In genomic region chr1:227563319-227564201, GRCh38 we compare ENCODE assay signal across 8 cellular contexts. TPM values are rescaled to one million over a fixed set of nuclear protein-coding genes. Genes with fewer than 3 reads are reported as not detected.
DNase-seq lines count a peak whose midpoint lies in the region; ATAC-seq, FAIRE-seq and TF ChIP-seq lines count a peak whose summit lies in the region.

TSS of gene ZNF678 (plus strand) at chr1:227563556. CDS start at chr1:227650992, 87,436 bp downstream.

- no peak for FAIRE-seq in urothelium cell line (lab: Jason Lieb, UNC)

- intact Hi-C loops in ascending aorta (cut with DNase I) (loop anchor here (1.0 to 5.0 kb wide), 4 partner anchors 21 to 519 kb away; partner anchors contain the start of genes ARF1 and CDC42BPA), right cardiac atrium (cut with DNase I) (loop anchor here in 1 of 4 donors (10.0 kb wide), 1 partner anchor 161 kb away; no protein-coding TSS in a partner anchor), psoas muscle (cut with DNase I) (no loop called here)

- H3K4me3 ChIP-seq in ascending aorta: peak within 1 kb of the TSS; percentile 65 to 71
- H3K4me3 ChIP-seq in right cardiac atrium (ENCODE audit: low read length): peak within 1 kb of the TSS; percentile 95
- H3K4me3 ChIP-seq in psoas muscle: peak within 1 kb of the TSS; percentile 75

- peak; percentile 97 for ATAC-seq in GM18502 (IDR thresholded peaks at IDR 0.05; ENCODE audit: poor library complexity, unreplicated experiment)
- peak; percentile 94 for ATAC-seq in HG02943 (IDR thresholded peaks at IDR 0.05; ENCODE audit: low read depth, unreplicated experiment)
- peak; percentile 97 to 98 for ATAC-seq in right cardiac atrium
- ATAC-seq in psoas muscle: peak; percentile 97 to 99 (median 98)

- H3K4me1 ChIP-seq in ascending aorta (peaks cover 0 to 6% of the 10 kb centered on the region in 2 donors), right cardiac atrium (ENCODE audit: control insufficient read depth, insufficient read depth, low read length) (no peaks in the 10 kb centered on the region), psoas muscle (peaks cover 3% of the 10 kb centered on the region)

- H3K36me3 ChIP-seq in ascending aorta: no peaks in the 10 kb centered on the region
- no peaks in the 10 kb centered on the region for H3K36me3 ChIP-seq in psoas muscle (ENCODE audit: insufficient read depth in 1 of 2, low read depth in 1 of 2)

- DNase-seq in NCI-H187 (lab: John Stamatoyannopoulos, UW): peak; percentile 74 to 91
- DNase-seq in T-helper 2 cell: peak; percentile 49 to 93 (median 80)
- DNase-seq in ascending aorta (ENCODE audit: low spot score in 2 of 2): peak; percentile 78 to 95
- DNase-seq in right cardiac atrium: peak; percentile 93 to 96 (median 95)
- DNase-seq in psoas muscle: peak; percentile 91 to 94
- peak; percentile 97 for DNase-seq in urothelium cell line (ENCODE audit: low spot score)

- H3K27ac ChIP-seq in ascending aorta: peak within 1 kb of the TSS; percentile 68 to 80
- peak within 1 kb of the TSS; percentile 96 for H3K27ac ChIP-seq in right cardiac atrium (ENCODE audit: low read length)
- H3K27ac ChIP-seq in psoas muscle: peak within 1 kb of the TSS; percentile 80

- H3K9me3 ChIP-seq in ascending aorta (no peaks in the 10 kb centered on the region), right cardiac atrium (ENCODE audit: control insufficient read depth, low read length) (no peaks in the 10 kb centered on the region), psoas muscle (no peaks in the 10 kb centered on the region)

- H3K27me3 ChIP-seq in ascending aorta: no peaks in the 10 kb centered on the region
- H3K27me3 ChIP-seq in right cardiac atrium (ENCODE audit: control insufficient read depth, insufficient read depth): no peaks in the 10 kb centered on the region
- H3K27me3 ChIP-seq in psoas muscle (ENCODE audit: insufficient read depth in 3 of 3, low read length in 2 of 3): peaks cover 0 to 25% (median 14%) of the 10 kb centered on the region in 3 donors

- TF ChIP-seq CTCF in ascending aorta (IDR thresholded peaks at IDR 0.05): no peak
- TF ChIP-seq CTCF in psoas muscle (IDR thresholded peaks at IDR 0.05): no peak

- WGBS in right cardiac atrium: under 1% methylated on average over 39 of the region's 39 CpGs
- 0 to 1% (median 0%) methylated on average over 34 to 39 of the region's 39 CpGs for WGBS in psoas muscle, 3 donors

RNA-seq across cellular contexts. Expression of gene ZNF678, which starts in this region (rescaled TPM):
- 0.75 TPM for total RNA-seq in ascending aorta
- 1 to 10 TPM; 3.4 to 6.1 (median 4.2) TPM for total RNA-seq in right cardiac atrium
- 0.95 TPM for polyA plus RNA-seq in right cardiac atrium
- total RNA-seq in psoas muscle: 1 to 10 TPM; 3.0 to 5.0 (median 4.2) TPM
- 1 to 10 TPM; 1.2 to 2.6 (median 2.1) TPM for polyA plus RNA-seq in psoas muscle

Comparison
In these comparisons a context has a peak if more than half of its experiments do, and no peak if none do; other contexts are left out.
1. Peak in every context shown above with its lines: DNase-seq, ATAC-seq, H3K4me3 ChIP-seq and H3K27ac ChIP-seq.
2. Peak in DNase-seq, H3K4me3 ChIP-seq and H3K27ac ChIP-seq in ascending aorta; RNA of the gene not detected or under 1 TPM.